Comparison of ENCODE assay signal across 2 cellular contexts in the genomic region with DNA sequence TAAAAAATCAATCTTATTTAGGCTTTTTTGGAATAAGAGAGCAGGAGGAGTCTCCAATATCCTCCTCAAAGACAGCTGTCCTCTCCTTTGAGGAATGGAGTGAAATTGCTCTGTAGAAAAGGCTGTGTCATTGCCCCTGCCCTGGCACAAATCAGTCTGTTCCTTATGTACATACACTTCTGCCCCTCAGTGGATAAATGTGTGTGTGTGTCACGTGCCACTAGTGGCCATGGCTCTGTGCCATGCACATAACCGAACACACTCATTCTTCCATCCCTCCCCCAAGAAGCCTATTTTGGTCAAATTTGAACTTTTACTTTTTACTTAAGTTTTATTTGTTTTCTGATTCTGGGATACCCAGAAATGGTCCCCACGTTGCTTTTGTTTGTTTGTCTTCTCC.
TF ChIP-seq lines count a peak whose summit lies in the region.

No MANE protein-coding gene starts in this region.

TF ChIP-seq in liver, 16 proteins besides CTCF, POLR2A, EP300 and RAD21:
- TF ChIP-seq ZBTB33 (IDR thresholded peaks at IDR 0.05) (no peak), RXRA (IDR thresholded peaks at IDR 0.05) (peak; percentile 51 to 62), HNF4A (conservative IDR thresholded peaks at IDR 0.05) (peak; percentile 23 to 30), NR2F2 (IDR thresholded peaks at IDR 0.05) (no peak), FOXA1 (IDR thresholded peaks at IDR 0.05) (no peak), FOXA2 (IDR thresholded peaks at IDR 0.05) (peak; percentile 54), SP1 (IDR thresholded peaks at IDR 0.05) (peak; percentile 30), JUND (IDR thresholded peaks at IDR 0.05) (no peak), HNF4G (IDR thresholded peaks at IDR 0.05) (no peak), YY1 (IDR thresholded peaks at IDR 0.05) (no peak), TAF1 (conservative IDR thresholded peaks at IDR 0.05) (no peak)
- TF ChIP-seq, protein P1, sequence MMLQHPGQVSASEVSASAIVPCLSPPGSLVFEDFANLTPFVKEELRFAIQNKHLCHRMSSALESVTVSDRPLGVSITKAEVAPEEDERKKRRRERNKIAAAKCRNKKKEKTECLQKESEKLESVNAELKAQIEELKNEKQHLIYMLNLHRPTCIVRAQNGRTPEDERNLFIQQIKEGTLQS (IDR thresholded peaks at IDR 0.05), result no peak
- TF ChIP-seq, protein P2, sequence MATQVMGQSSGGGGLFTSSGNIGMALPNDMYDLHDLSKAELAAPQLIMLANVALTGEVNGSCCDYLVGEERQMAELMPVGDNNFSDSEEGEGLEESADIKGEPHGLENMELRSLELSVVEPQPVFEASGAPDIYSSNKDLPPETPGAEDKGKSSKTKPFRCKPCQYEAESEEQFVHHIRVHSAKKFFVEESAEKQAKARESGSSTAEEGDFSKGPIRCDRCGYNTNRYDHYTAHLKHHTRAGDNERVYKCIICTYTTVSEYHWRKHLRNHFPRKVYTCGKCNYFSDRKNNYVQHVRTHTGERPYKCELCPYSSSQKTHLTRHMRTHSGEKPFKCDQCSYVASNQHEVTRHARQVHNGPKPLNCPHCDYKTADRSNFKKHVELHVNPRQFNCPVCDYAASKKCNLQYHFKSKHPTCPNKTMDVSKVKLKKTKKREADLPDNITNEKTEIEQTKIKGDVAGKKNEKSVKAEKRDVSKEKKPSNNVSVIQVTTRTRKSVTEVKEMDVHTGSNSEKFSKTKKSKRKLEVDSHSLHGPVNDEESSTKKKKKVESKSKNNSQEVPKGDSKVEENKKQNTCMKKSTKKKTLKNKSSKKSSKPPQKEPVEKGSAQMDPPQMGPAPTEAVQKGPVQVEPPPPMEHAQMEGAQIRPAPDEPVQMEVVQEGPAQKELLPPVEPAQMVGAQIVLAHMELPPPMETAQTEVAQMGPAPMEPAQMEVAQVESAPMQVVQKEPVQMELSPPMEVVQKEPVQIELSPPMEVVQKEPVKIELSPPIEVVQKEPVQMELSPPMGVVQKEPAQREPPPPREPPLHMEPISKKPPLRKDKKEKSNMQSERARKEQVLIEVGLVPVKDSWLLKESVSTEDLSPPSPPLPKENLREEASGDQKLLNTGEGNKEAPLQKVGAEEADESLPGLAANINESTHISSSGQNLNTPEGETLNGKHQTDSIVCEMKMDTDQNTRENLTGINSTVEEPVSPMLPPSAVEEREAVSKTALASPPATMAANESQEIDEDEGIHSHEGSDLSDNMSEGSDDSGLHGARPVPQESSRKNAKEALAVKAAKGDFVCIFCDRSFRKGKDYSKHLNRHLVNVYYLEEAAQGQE (IDR thresholded peaks at IDR 0.05), result no peak
TF ChIP-seq in liver: peak in this region for 4.

TF ChIP-seq in HepG2, 621 proteins besides CTCF, POLR2A, EP300 and RAD21:
- TF ChIP-seq SCMH1 (CRISPR knock-in tag; IDR thresholded peaks at IDR 0.05; ENCODE audit: borderline replicate concordance) (no peak), ZNF788 (CRISPR knock-in tag; IDR thresholded peaks at IDR 0.05; ENCODE audit: borderline replicate concordance) (no peak), ZMYM4 (CRISPR knock-in tag; IDR thresholded peaks at IDR 0.05) (no peak), HOXA3 (CRISPR knock-in tag; IDR thresholded peaks at IDR 0.05) (no peak), RXRA (CRISPR knock-in tag; IDR thresholded peaks at IDR 0.05) (no peak), ZNF263 (CRISPR knock-in tag; IDR thresholded peaks at IDR 0.05) (no peak), MIER2 (CRISPR knock-in tag; IDR thresholded peaks at IDR 0.05) (no peak), DMAP1 (CRISPR knock-in tag; IDR thresholded peaks at IDR 0.05) (no peak), ZNF160 (CRISPR knock-in tag; IDR thresholded peaks at IDR 0.05) (no peak), HNRNPK (IDR thresholded peaks at IDR 0.05; ENCODE audit: low read depth, low read length, poor library complexity, severe bottlenecking) (no peak), ZNF687 (CRISPR knock-in tag; IDR thresholded peaks at IDR 0.05) (no peak), THYN1 (CRISPR knock-in tag; IDR thresholded peaks at IDR 0.05; ENCODE audit: borderline replicate concordance, low read depth) (no peak), ZNF747 (CRISPR knock-in tag; IDR thresholded peaks at IDR 0.05; ENCODE audit: borderline replicate concordance) (no peak), ZKSCAN1 (IDR thresholded peaks at IDR 0.05; ENCODE audit: low read length) (no peak)
- TF ChIP-seq, protein P3, sequence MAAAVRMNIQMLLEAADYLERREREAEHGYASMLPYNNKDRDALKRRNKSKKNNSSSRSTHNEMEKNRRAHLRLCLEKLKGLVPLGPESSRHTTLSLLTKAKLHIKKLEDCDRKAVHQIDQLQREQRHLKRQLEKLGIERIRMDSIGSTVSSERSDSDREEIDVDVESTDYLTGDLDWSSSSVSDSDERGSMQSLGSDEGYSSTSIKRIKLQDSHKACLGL (CRISPR knock-in tag; IDR thresholded peaks at IDR 0.05), result no peak
- TF ChIP-seq, protein P4, sequence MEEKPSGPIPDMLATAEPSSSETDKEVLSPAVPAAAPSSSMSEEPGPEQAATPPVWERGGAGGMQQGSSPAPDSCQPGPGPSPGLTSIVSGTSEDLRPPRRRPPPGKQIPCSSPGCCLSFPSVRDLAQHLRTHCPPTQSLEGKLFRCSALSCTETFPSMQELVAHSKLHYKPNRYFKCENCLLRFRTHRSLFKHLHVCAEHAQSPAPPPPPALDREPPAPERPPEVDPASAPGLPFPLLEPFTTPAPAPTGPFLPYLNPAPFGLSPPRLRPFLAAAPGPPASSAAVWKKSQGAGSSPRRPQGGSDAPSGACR (CRISPR knock-in tag; IDR thresholded peaks at IDR 0.05), result no peak
